Comparison of ENCODE assay signal across 11 cellular contexts in the genomic region with DNA sequence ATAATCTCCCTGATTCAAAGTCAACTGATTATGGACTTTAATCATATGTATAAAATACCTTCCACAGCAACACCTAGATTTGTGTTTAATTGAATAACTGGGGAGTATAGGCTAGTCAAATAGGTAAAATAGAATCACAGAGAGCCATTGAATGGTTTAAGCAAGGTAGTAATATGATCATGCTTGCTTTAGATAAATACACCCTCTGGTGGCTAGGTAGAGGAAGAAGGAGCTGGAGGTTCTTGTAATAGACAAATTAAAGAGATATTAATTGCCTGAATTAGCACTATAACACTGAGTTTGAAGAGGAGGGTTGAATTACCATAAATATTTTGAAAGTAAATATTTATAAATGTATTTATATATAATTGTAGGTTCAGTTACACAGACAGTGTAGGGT. TPM values are rescaled to one million over a fixed set of nuclear protein-coding genes. Genes with fewer than 3 reads are reported as not detected.
DNase-seq lines count a peak whose midpoint lies in the region; ATAC-seq, FAIRE-seq and TF ChIP-seq lines count a peak whose summit lies in the region.
"Had no signal": no experiment of that assay in that cellular context is flagged by ENCODE, and none has a peak within 500 bp of the region (broad histone marks: within the 10 kb centered on the region; RNA-seq: fewer than 3 reads in every experiment).

No MANE protein-coding gene starts in this region.

- no peak for TF ChIP-seq POLR2A in A549 (IDR thresholded peaks at IDR 0.05; ENCODE audit: low read length)

- TF ChIP-seq EP300 in A549 (IDR thresholded peaks at IDR 0.05), result no peak

- H3K4me3 Mint-ChIP-seq in CD8-positive, alpha-beta T cell, result no peak overlapping the region

- peaks cover 7% of the 10 kb centered on the region for H3K27me3 Mint-ChIP-seq in CD8-positive, alpha-beta T cell (ENCODE audit: low read depth)

- peak; percentile 39 to 57; a peak in 3 of 5 replicates for TF ChIP-seq RAD21 in A549 (conservative IDR thresholded peaks at IDR 0.05 in 1 of 2, IDR thresholded peaks at IDR 0.05 in 1 of 2)

- no peak overlapping the region for H3K4me2 ChIP-seq in A549
- no peak overlapping the region for H3K4me2 ChIP-seq in Karpas-422 (ENCODE audit: low read depth, low read length, poor library complexity, severe bottlenecking)

- no peak for FAIRE-seq in A549 (lab: Jason Lieb, UNC)
- FAIRE-seq: frontal cortex had no signal

- DNase-seq in A549 (ENCODE audit: low read depth in 1 of 2, low spot score in 1 of 2), result no peak
- DNase-seq in Karpas-422, result peak; percentile 63
- no peak for DNase-seq in left ventricle myocardium superior
- DNase-seq in stimulated activated CD4-positive, alpha-beta T cell treated with anti-CD3 and anti-CD28 coated beads, Interleukin-2, amount 100 ng/mL, for 48 hours, result no peak
- no peak for DNase-seq in CD8-positive, alpha-beta T cell
- DNase-seq: activated CD4-positive, alpha-beta T cell treated with anti-CD3 and anti-CD28 coated beads, Interleukin-2, amount 50 U/mL, for 1 hour; MG63 had no signal

- intact Hi-C loops in left ventricle myocardium superior (cut with micrococcal nuclease), result loop anchor here (10.0 kb wide), 1 partner anchor 155 kb away; no protein-coding TSS in a partner anchor
- intact Hi-C loops in CD8-positive, alpha-beta T cell (cut with DNase I, micrococcal nuclease), result no loop called here

- CTCF ChIA-PET in A549 (lab: Yijun Ruan, JAX), result interaction anchor here (0.8 to 2.6 kb wide), 5 partner anchors 9 to 250 kb away, joined by 3 to 14 read pairs (median 3); no protein-coding TSS in a partner anchor
- CTCF ChIA-PET in CD8-positive, alpha-beta T cell (lab: Charles Lee), result no interaction called here

- H2AFZ ChIP-seq in Karpas-422 (ENCODE audit: low read length), result no peak overlapping the region

- H3K9me2 ChIP-seq in Karpas-422 (replicated peaks; ENCODE audit: insufficient read depth, low read length), result no peaks in the 10 kb centered on the region

- H3K9ac ChIP-seq in Karpas-422 (ENCODE audit: low read length), result no peak overlapping the region

- no peaks in the 10 kb centered on the region for H3K9me3 ChIP-seq in A549
- H3K9me3 ChIP-seq in Karpas-422 (ENCODE audit: low read length), result no peaks in the 10 kb centered on the region
- H3K9me3 ChIP-seq in CD8-positive, alpha-beta T cell (ENCODE audit: low read length), result no peaks in the 10 kb centered on the region
- H3K9me3 ChIP-seq: MG63 had no signal

- peak overlapping the region in 1 of 2 experiments; percentile 58; a peak in 2 of 6 replicates for H3K27ac ChIP-seq in A549
- no peak overlapping the region for H3K27ac ChIP-seq in Karpas-422 (ENCODE audit: low read length)
- no peak overlapping the region for H3K27ac ChIP-seq in CD8-positive, alpha-beta T cell (ENCODE audit: low read depth, low read length)

- H4K20me1 ChIP-seq in Karpas-422 (ENCODE audit: insufficient read depth, low read depth, low read length), result no peaks in the 10 kb centered on the region

- TF ChIP-seq CTCF in A549 (IDR thresholded peaks at IDR 0.05), result peak; percentile 38; the same call in 1 of the 3 replicates
- no peak for TF ChIP-seq CTCF in CD8-positive, alpha-beta T cell (IDR thresholded peaks at IDR 0.05)

- no peaks in the 10 kb centered on the region for H3K4me1 Mint-ChIP-seq in CD8-positive, alpha-beta T cell (ENCODE audit: low read depth)

- H3K27me3 ChIP-seq in Karpas-422 (ENCODE audit: low read length), result no peaks in the 10 kb centered on the region
- H3K27me3 ChIP-seq in CD8-positive, alpha-beta T cell (ENCODE audit: insufficient read depth, low read length), result no peaks in the 10 kb centered on the region
- H3K27me3 ChIP-seq: MG63 had no signal

- peaks cover 14% of the 10 kb centered on the region; the same call in 2 of the 3 replicates for H3K4me1 ChIP-seq in A549
- no peaks in the 10 kb centered on the region for H3K4me1 ChIP-seq in Karpas-422 (ENCODE audit: low read length)
- H3K4me1 ChIP-seq in CD8-positive, alpha-beta T cell (ENCODE audit: insufficient read depth, low read length), result no peaks in the 10 kb centered on the region

- H3K4me3 ChIP-seq in A549 (no peak overlapping the region), Karpas-422 (ENCODE audit: low read length) (no peak overlapping the region)
- no peak overlapping the region for H3K4me3 ChIP-seq in CD8-positive, alpha-beta T cell (ENCODE audit: low read depth, low read length)
- H3K4me3 ChIP-seq: MG63 had no signal

- no peak overlapping the region for H3K27ac Mint-ChIP-seq in CD8-positive, alpha-beta T cell

- H3K36me3 Mint-ChIP-seq in CD8-positive, alpha-beta T cell, result no peaks in the 10 kb centered on the region

- ATAC-seq in A549 (0 out of 6 replicates have a peak, but pooled peaks of 1 of the 2 experiments have one; percentile 35), SK-N-SH treated with all-trans-retinoic acid at 6 μM for 48 hours (peak; percentile 81), left ventricle myocardium superior (peak; percentile 72), HG02763 (IDR thresholded peaks at IDR 0.05; ENCODE audit: unreplicated experiment) (no peak), HG03439 (IDR thresholded peaks at IDR 0.05; ENCODE audit: unreplicated experiment) (no peak)
- ATAC-seq in CD8-positive, alpha-beta T cell, result no peak

- no peaks in the 10 kb centered on the region for H3K9me3 Mint-ChIP-seq in CD8-positive, alpha-beta T cell

- POLR2A ChIA-PET in A549 (lab: Yijun Ruan, JAX), result no interaction called here
- POLR2A ChIA-PET in CD8-positive, alpha-beta T cell (lab: Charles Lee), result no interaction called here

- H3K36me3 ChIP-seq in Karpas-422 (ENCODE audit: insufficient read depth, low read length), result no peaks in the 10 kb centered on the region
- no peaks in the 10 kb centered on the region for H3K36me3 ChIP-seq in CD8-positive, alpha-beta T cell (ENCODE audit: insufficient read depth, low read length)
- H3K36me3 ChIP-seq: MG63 had no signal

- H3K79me2 ChIP-seq in Karpas-422 (ENCODE audit: low read length), result no peaks in the 10 kb centered on the region

TF ChIP-seq in A549, 52 proteins besides CTCF, POLR2A, EP300 and RAD21:
- TF ChIP-seq BCL3 (IDR thresholded peaks at IDR 0.05) (no peak), SREBF2 (IDR thresholded peaks at IDR 0.05) (no peak), FOSL2 (IDR thresholded peaks at IDR 0.05) (no peak), FOSL2 (CRISPR knock-in tag; IDR thresholded peaks at IDR 0.05) (no peak), SMC3 (IDR thresholded peaks at IDR 0.05) (peak; percentile 46; the same call in 2 of the 3 replicates), ZSCAN20 (CRISPR knock-in tag; IDR thresholded peaks at IDR 0.05) (no peak)
TF ChIP-seq in A549: peak in this region for 1.

TF ChIP-seq in SK-N-SH treated with all-trans-retinoic acid at 6 μM for 48 hours, 23 proteins besides CTCF, POLR2A, EP300 and RAD21:
- TF ChIP-seq, protein P1, sequence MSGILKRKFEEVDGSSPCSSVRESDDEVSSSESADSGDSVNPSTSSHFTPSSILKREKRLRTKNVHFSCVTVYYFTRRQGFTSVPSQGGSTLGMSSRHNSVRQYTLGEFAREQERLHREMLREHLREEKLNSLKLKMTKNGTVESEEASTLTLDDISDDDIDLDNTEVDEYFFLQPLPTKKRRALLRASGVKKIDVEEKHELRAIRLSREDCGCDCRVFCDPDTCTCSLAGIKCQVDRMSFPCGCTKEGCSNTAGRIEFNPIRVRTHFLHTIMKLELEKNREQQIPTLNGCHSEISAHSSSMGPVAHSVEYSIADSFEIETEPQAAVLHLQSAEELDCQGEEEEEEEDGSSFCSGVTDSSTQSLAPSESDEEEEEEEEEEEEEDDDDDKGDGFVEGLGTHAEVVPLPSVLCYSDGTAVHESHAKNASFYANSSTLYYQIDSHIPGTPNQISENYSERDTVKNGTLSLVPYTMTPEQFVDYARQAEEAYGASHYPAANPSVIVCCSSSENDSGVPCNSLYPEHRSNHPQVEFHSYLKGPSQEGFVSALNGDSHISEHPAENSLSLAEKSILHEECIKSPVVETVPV (CRISPR knock-in tag; IDR thresholded peaks at IDR 0.05), result no peak
- TF ChIP-seq OSR1 (CRISPR knock-in tag; IDR thresholded peaks at IDR 0.05) (no peak), GLIS3 (CRISPR knock-in tag; IDR thresholded peaks at IDR 0.05) (no peak)
- TF ChIP-seq, protein P2, sequence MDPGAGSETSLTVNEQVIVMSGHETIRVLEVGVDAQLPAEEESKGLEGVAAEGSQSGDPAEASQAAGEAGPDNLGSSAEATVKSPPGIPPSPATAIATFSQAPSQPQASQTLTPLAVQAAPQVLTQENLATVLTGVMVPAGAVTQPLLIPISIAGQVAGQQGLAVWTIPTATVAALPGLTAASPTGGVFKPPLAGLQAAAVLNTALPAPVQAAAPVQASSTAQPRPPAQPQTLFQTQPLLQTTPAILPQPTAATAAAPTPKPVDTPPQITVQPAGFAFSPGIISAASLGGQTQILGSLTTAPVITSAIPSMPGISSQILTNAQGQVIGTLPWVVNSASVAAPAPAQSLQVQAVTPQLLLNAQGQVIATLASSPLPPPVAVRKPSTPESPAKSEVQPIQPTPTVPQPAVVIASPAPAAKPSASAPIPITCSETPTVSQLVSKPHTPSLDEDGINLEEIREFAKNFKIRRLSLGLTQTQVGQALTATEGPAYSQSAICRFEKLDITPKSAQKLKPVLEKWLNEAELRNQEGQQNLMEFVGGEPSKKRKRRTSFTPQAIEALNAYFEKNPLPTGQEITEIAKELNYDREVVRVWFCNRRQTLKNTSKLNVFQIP (CRISPR knock-in tag; IDR thresholded peaks at IDR 0.05; ENCODE audit: borderline replicate concordance, low read depth), result no peak

RNA-seq across cellular contexts. Expression of gene DIRAS3, which starts 40.3 kb away (rescaled TPM):
- polyA plus RNA-seq in A549 (2011; rRNA removed), result 3.3 and 3.6 TPM in 2 replicates
- 2.1 and 2.3 TPM in 2 replicates for polyA plus RNA-seq in A549 (2012; cell fraction: cytosol; rRNA removed)
- polyA plus RNA-seq in A549 (2012; cell fraction: nucleus; rRNA removed), result 1.9 TPM in 2 replicates
- 1.4 to 2.0 TPM (median 1.8 TPM) in 3 replicates for polyA plus RNA-seq in A549 (2017; fragmentation: RNase III; extraction: RNeasy Plus Mini Kit Qiagen cat#74134 plus additional on column Dnase treatment)
- polyA minus RNA-seq in A549 (2011; rRNA and poly(A)+ RNA removed), result 2.5 and 2.7 TPM in 2 replicates
- total RNA-seq in Karpas-422 (2014; rRNA removed; shearing (Covaris generic); ENCODE audit: low replicate concordance), result not detected in 2 replicates
- total RNA-seq in left ventricle myocardium superior, result 9.7 TPM
- not detected for total RNA-seq in CD8-positive, alpha-beta T cell

Comparison
In these comparisons a context has a peak if more than half of its experiments do, and no peak if none do; other contexts are left out.
1. ATAC-seq: peak in SK-N-SH treated with all-trans-retinoic acid at 6 μM for 48 hours (single experiment) and left ventricle myocardium superior (single experiment); none in HG02763 (single experiment), HG03439 (single experiment) and CD8-positive, alpha-beta T cell (single experiment).
2. RNA of gene DIRAS3, which starts 40.3 kb away (total RNA-seq): 9.7 TPM in left ventricle myocardium superior (single experiment); not detected in Karpas-422 and not detected in CD8-positive, alpha-beta T cell; every median in the first group is over 10 times any median in the second.